Comparison of ENCODE assay signal across 13 cellular contexts in the genomic region with DNA sequence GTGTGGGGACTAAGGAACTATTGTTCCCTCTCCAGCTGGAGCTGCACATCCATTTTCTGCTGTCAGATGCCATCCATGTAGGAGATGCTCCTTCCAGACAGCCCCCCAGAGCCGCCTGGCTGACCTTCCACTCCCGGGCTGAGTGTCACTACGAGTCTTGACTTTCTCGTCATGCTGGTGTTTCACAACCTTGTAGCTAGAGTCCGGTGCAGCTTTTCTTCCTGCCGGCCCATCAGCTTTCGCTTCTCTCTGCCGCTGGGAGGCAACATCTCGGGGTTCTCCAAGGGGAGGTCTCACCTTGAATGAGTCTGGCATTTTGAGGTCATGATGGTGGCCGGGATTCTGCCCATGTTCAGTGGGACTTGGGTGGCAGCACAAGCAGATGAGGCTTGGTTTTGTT.
DNase-seq lines count a peak whose midpoint lies in the region; ATAC-seq and TF ChIP-seq lines count a peak whose summit lies in the region.
"Had no signal": no experiment of that assay in that cellular context is flagged by ENCODE, and none has a peak within 500 bp of the region (broad histone marks: within the 10 kb centered on the region; RNA-seq: fewer than 3 reads in every experiment).

No MANE protein-coding gene starts in this region.

- no peak overlapping the region for H3K4me2 ChIP-seq in osteoblast (ENCODE audit: insufficient read depth, low read length)

- H3K27ac ChIP-seq in osteoblast (ENCODE audit: low read depth, low read length): no peak overlapping the region
- H3K27ac ChIP-seq: foreskin keratinocyte, vagina had no signal

- H3K27me3 ChIP-seq in osteoblast (ENCODE audit: insufficient read depth, low read length): no peaks in the 10 kb centered on the region
- H3K27me3 ChIP-seq: foreskin keratinocyte, vagina had no signal

- H3K36me3 Mint-ChIP-seq in activated T-cell treated with anti-CD3 and anti-CD28 coated beads, Interleukin-2, amount 50 U/mL, for 24 hours (ENCODE audit: low read depth): no peaks in the 10 kb centered on the region
- H3K36me3 Mint-ChIP-seq in activated T-helper 1 cell treated with anti-CD3 and anti-CD28 coated beads, Interleukin-12 subunit alpha, Interleukin-12 subunit beta, Interleukin-2, Interleukin-4 antibody, amounts not matched to agents 30 ng/mL and 10 ng/mL and 1 ng/mL, durations not matched to agents 14 hours and 24 hours and 36 hours (ENCODE audit: low read depth): peaks cover 4% of the 10 kb centered on the region
- H3K36me3 Mint-ChIP-seq in effector memory CD8-positive, alpha-beta T cell (ENCODE audit: insufficient read depth): peaks cover 9% of the 10 kb centered on the region

- H3K4me1 Mint-ChIP-seq in activated T-cell treated with anti-CD3 and anti-CD28 coated beads, Interleukin-2, amount 50 U/mL, for 24 hours (ENCODE audit: low read depth): peaks cover 58% of the 10 kb centered on the region
- H3K4me1 Mint-ChIP-seq in activated T-helper 1 cell treated with anti-CD3 and anti-CD28 coated beads, Interleukin-12 subunit alpha, Interleukin-12 subunit beta, Interleukin-2, Interleukin-4 antibody, amounts not matched to agents 30 ng/mL and 10 ng/mL and 1 ng/mL, durations not matched to agents 14 hours and 24 hours and 36 hours (ENCODE audit: low read depth): peaks cover 72% of the 10 kb centered on the region
- peaks cover 14 to 29% of the 10 kb centered on the region in 2 donors for H3K4me1 Mint-ChIP-seq in effector memory CD8-positive, alpha-beta T cell (ENCODE audit: low read depth in 2 of 2)

- peak; percentile 56 for ATAC-seq in GM18867 (IDR thresholded peaks at IDR 0.05; ENCODE audit: unreplicated experiment)
- ATAC-seq in effector memory CD8-positive, alpha-beta T cell (replicated peaks): no peak
- ATAC-seq: foreskin keratinocyte, left ventricle myocardium superior had no signal

- no peaks in the 10 kb centered on the region for H3K4me1 ChIP-seq in osteoblast (ENCODE audit: insufficient read depth, low read length)
- H3K4me1 ChIP-seq: foreskin keratinocyte had no signal

- peak overlapping the region; percentile 59 for H3K4me3 Mint-ChIP-seq in activated T-cell treated with anti-CD3 and anti-CD28 coated beads, Interleukin-2, amount 50 U/mL, for 24 hours
- peak overlapping the region; percentile 54 for H3K4me3 Mint-ChIP-seq in activated T-helper 1 cell treated with anti-CD3 and anti-CD28 coated beads, Interleukin-12 subunit alpha, Interleukin-12 subunit beta, Interleukin-2, Interleukin-4 antibody, amounts not matched to agents 30 ng/mL and 10 ng/mL and 1 ng/mL, durations not matched to agents 14 hours and 24 hours and 36 hours
- H3K4me3 Mint-ChIP-seq in effector memory CD8-positive, alpha-beta T cell: no peak overlapping the region

- no peaks in the 10 kb centered on the region for H3K9me3 ChIP-seq in osteoblast (ENCODE audit: low read depth, low read length)
- H3K9me3 ChIP-seq: vagina had no signal

- peak overlapping the region; percentile 93 for H3K27ac Mint-ChIP-seq in activated T-cell treated with anti-CD3 and anti-CD28 coated beads, Interleukin-2, amount 50 U/mL, for 24 hours
- H3K27ac Mint-ChIP-seq in activated T-helper 1 cell treated with anti-CD3 and anti-CD28 coated beads, Interleukin-12 subunit alpha, Interleukin-12 subunit beta, Interleukin-2, Interleukin-4 antibody, amounts not matched to agents 30 ng/mL and 10 ng/mL and 1 ng/mL, durations not matched to agents 14 hours and 24 hours and 36 hours: peak overlapping the region; percentile 92
- peak overlapping the region in 1 of 2 donors; percentile 81 for H3K27ac Mint-ChIP-seq in effector memory CD8-positive, alpha-beta T cell

- H3K79me2 ChIP-seq in osteoblast (ENCODE audit: insufficient read depth, low read length): no peaks in the 10 kb centered on the region

- DNase-seq in activated T-cell treated with anti-CD3 and anti-CD28 coated beads, Interleukin-2, amount 50 U/mL, for 24 hours: no peak
- DNase-seq in activated T-cell treated with anti-CD3 and anti-CD28 coated beads, Interleukin-2, amount 50 U/mL, for 48 hours: no peak
- DNase-seq in activated T-helper 1 cell treated with anti-CD3 and anti-CD28 coated beads, Interleukin-12 subunit alpha, Interleukin-12 subunit beta, Interleukin-2, Interleukin-4 antibody, amounts not matched to agents 30 ng/mL and 10 ng/mL and 1 ng/mL, durations not matched to agents 14 hours and 24 hours and 36 hours (ENCODE audit: low spot score): no peak
- DNase-seq in osteoblast (ENCODE audit: insufficient read length, low spot score, missing footprints) (peak; percentile 58), COLO829 (ENCODE audit: low spot score) (no peak), epidermal melanocyte (ENCODE audit: insufficient read length, low spot score) (no peak)
- no peak for DNase-seq in effector memory CD8-positive, alpha-beta T cell
- DNase-seq: activated CD8-positive, alpha-beta memory T cell treated with anti-CD3 and anti-CD28 coated beads, Interleukin-2, amount 50 U/mL, for 48 hours; foreskin keratinocyte; left ventricle myocardium superior; OCI-M1 had no signal

- H3K4me3 ChIP-seq in osteoblast (ENCODE audit: insufficient read depth, low read length): no peak overlapping the region
- H3K4me3 ChIP-seq: vagina had no signal

- H3K9me3 Mint-ChIP-seq in activated T-cell treated with anti-CD3 and anti-CD28 coated beads, Interleukin-2, amount 50 U/mL, for 24 hours: no peaks in the 10 kb centered on the region
- no peaks in the 10 kb centered on the region for H3K9me3 Mint-ChIP-seq in activated T-helper 1 cell treated with anti-CD3 and anti-CD28 coated beads, Interleukin-12 subunit alpha, Interleukin-12 subunit beta, Interleukin-2, Interleukin-4 antibody, amounts not matched to agents 30 ng/mL and 10 ng/mL and 1 ng/mL, durations not matched to agents 14 hours and 24 hours and 36 hours
- H3K9me3 Mint-ChIP-seq in effector memory CD8-positive, alpha-beta T cell: no peaks in the 10 kb centered on the region

- H2AFZ ChIP-seq in osteoblast (ENCODE audit: low read length): no peak overlapping the region

- no peaks in the 10 kb centered on the region for H4K20me1 ChIP-seq in osteoblast (ENCODE audit: insufficient read depth, low read length)

- no peak for TF ChIP-seq CTCF in osteoblast (IDR thresholded peaks at IDR 0.05; ENCODE audit: extremely low read depth, low read depth, low read length)

- intact Hi-C loops in activated T-helper 1 cell treated with anti-CD3 and anti-CD28 coated beads, Interleukin-12 subunit alpha, Interleukin-12 subunit beta, Interleukin-2, Interleukin-4 antibody, amounts not matched to agents 30 ng/mL and 10 ng/mL and 1 ng/mL, durations not matched to agents 14 hours and 24 hours and 36 hours (cut with micrococcal nuclease): loop anchor here (2.0 kb wide), 3 partner anchors 22 to 186 kb away; no protein-coding TSS in a partner anchor

- no peaks in the 10 kb centered on the region for H3K36me3 ChIP-seq in osteoblast (ENCODE audit: insufficient read depth, low read length)
- H3K36me3 ChIP-seq: vagina had no signal

- no peaks in the 10 kb centered on the region for H3K27me3 Mint-ChIP-seq in activated T-cell treated with anti-CD3 and anti-CD28 coated beads, Interleukin-2, amount 50 U/mL, for 24 hours
- no peaks in the 10 kb centered on the region for H3K27me3 Mint-ChIP-seq in activated T-helper 1 cell treated with anti-CD3 and anti-CD28 coated beads, Interleukin-12 subunit alpha, Interleukin-12 subunit beta, Interleukin-2, Interleukin-4 antibody, amounts not matched to agents 30 ng/mL and 10 ng/mL and 1 ng/mL, durations not matched to agents 14 hours and 24 hours and 36 hours (ENCODE audit: insufficient read depth)
- H3K27me3 Mint-ChIP-seq in effector memory CD8-positive, alpha-beta T cell: no peaks in the 10 kb centered on the region

Comparison
In these comparisons a context has a peak if more than half of its experiments do, and no peak if none do; other contexts are left out.
1. H3K4me3 Mint-ChIP-seq: peak in activated T-cell treated with anti-CD3 and anti-CD28 coated beads, Interleukin-2, amount 50 U/mL, for 24 hours (single experiment) and activated T-helper 1 cell treated with anti-CD3 and anti-CD28 coated beads, Interleukin-12 subunit alpha, Interleukin-12 subunit beta, Interleukin-2, Interleukin-4 antibody, amounts not matched to agents 30 ng/mL and 10 ng/mL and 1 ng/mL, durations not matched to agents 14 hours and 24 hours and 36 hours (single experiment); none in effector memory CD8-positive, alpha-beta T cell (0 of 2).